29 cellular contexts compared by ENCODE assay signal in the genomic region with DNA sequence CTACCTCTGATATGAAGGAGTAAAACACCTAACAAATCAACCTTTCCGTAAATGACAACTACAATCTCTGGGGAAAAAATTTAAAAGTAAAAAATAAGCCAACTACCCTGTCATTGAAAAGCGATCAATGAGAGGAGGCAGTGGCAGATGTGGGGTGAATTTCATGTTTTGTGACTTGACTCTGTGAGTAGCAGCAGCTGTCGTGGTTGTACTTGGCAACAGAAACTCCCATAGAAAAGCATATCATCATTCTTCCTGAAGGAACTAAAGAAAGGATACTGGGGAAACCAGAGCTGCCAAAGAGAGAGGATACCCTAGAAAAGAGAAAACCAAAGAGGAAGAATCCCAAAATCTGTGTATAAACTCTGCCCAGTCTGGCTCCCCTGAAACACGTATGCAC.
"Had no signal": no experiment of that assay in that cellular context is flagged by ENCODE, and none has a peak within 500 bp of the region (broad histone marks: within the 10 kb centered on the region; RNA-seq: fewer than 3 reads in every experiment).

No MANE protein-coding gene starts in this region.

- H3K27ac ChIP-seq: ascending aorta, cardiac muscle cell, VCaP had no signal

- H3K27me3 ChIP-seq: ascending aorta had no signal

- H3K4me1 ChIP-seq: ascending aorta had no signal

- H3K36me3 ChIP-seq: cardiac muscle cell had no signal

- H3K4me3 ChIP-seq: ascending aorta, cardiac muscle cell had no signal

- DNase-seq: activated B cell treated with CpG ODN at 0.5 μM for 24 hours; activated CD4-positive, alpha-beta memory T cell treated with anti-CD3 and anti-CD28 coated beads, Interleukin-2, amount 10 ng/mL, durations not matched to agents 7 days and 5 days; activated CD4-positive, alpha-beta T cell treated with anti-CD3 and anti-CD28 coated beads for 1 hour; activated CD4-positive, alpha-beta T cell treated with anti-CD3 and anti-CD28 coated beads for 36 hours; activated CD4-positive, alpha-beta T cell treated with anti-CD3 and anti-CD28 coated beads for 48 hours; activated CD4-positive, alpha-beta T cell treated with anti-CD3 and anti-CD28 coated beads, Interleukin-2, amount 10 ng/mL, durations not matched to agents 7 days and 5 days; activated CD4-positive, alpha-beta T cell treated with anti-CD3 and anti-CD28 coated beads, Interleukin-2, amount 50 U/mL, for 48 hours; activated CD8-positive, alpha-beta memory T cell treated with anti-CD3 and anti-CD28 coated beads for 24 hours; activated CD8-positive, alpha-beta memory T cell treated with anti-CD3 and anti-CD28 coated beads, Interleukin-2, amount 10 ng/mL, durations not matched to agents 7 days and 5 days; activated CD8-positive, alpha-beta memory T cell treated with anti-CD3 and anti-CD28 coated beads, Interleukin-2, amount 50 U/mL, for 48 hours; activated CD8-positive, alpha-beta T cell treated with anti-CD3 and anti-CD28 coated beads, Interleukin-2, amount 10 ng/mL, durations not matched to agents 7 days and 5 days; activated effector memory CD4-positive, alpha-beta T cell treated with Interleukin-2 at 50 U/mL for 16 hours; activated gamma-delta T cell; activated naive CD4-positive, alpha-beta T cell treated with anti-CD3 and anti-CD28 coated beads, Interleukin-2, amount 10 ng/mL, durations not matched to agents 7 days and 5 days; activated naive CD4-positive, alpha-beta T cell treated with Interleukin-2 at 50 U/mL for 16 hours; activated naive CD8-positive, alpha-beta T cell treated with anti-CD3 and anti-CD28 coated beads, Interleukin-2, amount 10 ng/mL, durations not matched to agents 7 days and 5 days; activated naive CD8-positive, alpha-beta T cell treated with anti-CD3 and anti-CD28 coated beads, Interleukin-2, amount 50 U/mL, for 24 hours; activated T-cell treated with anti-CD3 and anti-CD28 coated beads, Interleukin-2, amount 50 U/mL, for 24 hours; activated T-cell treated with anti-CD3 and anti-CD28 coated beads, Interleukin-2, amount 50 U/mL, for 48 hours; amygdala; anterior cingulate cortex; caudate nucleus; cerebellar nuclear complex; T-helper 1 cell; T-helper 2 cell; T-helper 9 cell had no signal
